In the genomic region with DNA sequence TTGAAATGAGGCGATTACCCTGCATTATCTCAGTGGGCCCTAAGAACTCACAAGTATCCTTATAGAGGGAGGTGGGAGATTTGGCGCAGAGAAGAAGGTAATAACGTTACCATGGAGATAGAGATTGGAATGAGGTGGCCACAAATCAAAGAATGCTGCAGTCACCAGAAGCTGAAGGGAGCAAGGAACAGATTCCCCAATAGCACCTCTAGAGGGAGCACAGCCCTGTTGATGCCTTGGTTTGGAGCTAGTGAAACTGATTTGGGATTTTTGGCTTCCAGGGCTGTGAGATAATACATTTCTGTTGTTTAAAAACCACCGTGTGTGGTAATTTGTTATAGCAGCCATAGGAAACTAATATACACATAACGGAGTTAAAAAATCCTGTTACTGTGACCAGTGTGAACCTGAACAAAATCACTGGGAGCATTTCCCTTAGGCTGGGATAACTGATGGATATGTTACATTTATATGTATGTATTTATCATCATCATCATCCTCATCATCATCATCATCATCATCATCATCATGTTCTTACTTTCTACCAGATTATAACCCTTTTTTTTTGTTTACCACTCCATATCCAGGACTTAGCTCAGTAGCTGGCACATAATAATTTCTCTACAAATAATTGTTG, we compare ENCODE assay signal across 8 cellular contexts.
A peak's percentile ranks its signal among the peaks of the same experiment; 100 is the strongest.
DNase-seq lines count a peak whose midpoint lies in the region; ATAC-seq and TF ChIP-seq lines count a peak whose summit lies in the region.

No MANE protein-coding gene starts in this region.

- H3K27me3 ChIP-seq in SK-N-SH (ENCODE audit: insufficient read depth) (peaks cover 6% of the 10 kb centered on the region; the same call in 1 of the 2 replicates), cardiac muscle cell (no peaks in the 10 kb centered on the region)

- peak; percentile 69 for ATAC-seq in GM21723 (IDR thresholded peaks at IDR 0.05; ENCODE audit: unreplicated experiment)

- no peaks in the 10 kb centered on the region for H3K9me2 ChIP-seq in SK-N-SH

- peak; percentile 56 for TF ChIP-seq RAD21 in SK-N-SH (IDR thresholded peaks at IDR 0.05; ENCODE audit: low read length)

- H3K27ac ChIP-seq in SK-N-SH (ENCODE audit: low read depth in 2 of 2, low read length in 1 of 2): no peak overlapping the region
- no peak overlapping the region for H3K27ac ChIP-seq in cardiac muscle cell

- H3K4me3 ChIP-seq in SK-N-SH (ENCODE audit: low read depth in 2 of 2, low read length in 1 of 2): peak overlapping the region in 1 of 2 experiments; percentile 21; a peak in 1 of 4 replicates
- H3K4me3 ChIP-seq in cardiac muscle cell: no peak overlapping the region
- no peak overlapping the region for H3K4me3 ChIP-seq in skeletal muscle cell (ENCODE audit: low read depth, low read length)

- CTCF ChIA-PET in SK-N-SH (lab: Yijun Ruan, JAX): interaction anchor here (0.6 to 2.2 kb wide), 22 partner anchors 9 to 521 kb away, joined by 3 to 18 read pairs (median 4); no protein-coding TSS in a partner anchor

- peak; percentile 60 for DNase-seq in DMS 273 (lab: John Stamatoyannopoulos, UW; ENCODE audit: unreplicated experiment)
- peak; percentile 39 to 47 for DNase-seq in Kasumi-1 (lab: John Stamatoyannopoulos, UW)
- DNase-seq in SK-N-SH: peak; percentile 17
- peak; percentile 66 to 79 for DNase-seq in cardiac muscle cell (ENCODE audit: low read depth in 1 of 2, low spot score in 1 of 2)
- DNase-seq in skeletal muscle cell (ENCODE audit: low read depth): peak; percentile 32
- no peak for DNase-seq in NCI-H2196 (lab: John Stamatoyannopoulos, UW; ENCODE audit: unreplicated experiment)
- DNase-seq in stimulated activated CD4-positive, alpha-beta T cell treated with anti-CD3 and anti-CD28 coated beads, Interleukin-4, amount 100 ng/mL, for 4 hours: no peak

- no peaks in the 10 kb centered on the region for H3K79me2 ChIP-seq in SK-N-SH (ENCODE audit: insufficient read depth)

- no peaks in the 10 kb centered on the region for H3F3A ChIP-seq in SK-N-SH (replicated peaks; ENCODE audit: insufficient read depth)

- no peaks in the 10 kb centered on the region for H4K20me1 ChIP-seq in SK-N-SH (ENCODE audit: insufficient read depth)

- WGBS in SK-N-SH (ENCODE audit: low lambda C conversion rate): 4% methylated on average over 5 of the region's 5 CpGs

- H3K9me3 ChIP-seq in SK-N-SH (no peaks in the 10 kb centered on the region), cardiac muscle cell (ENCODE audit: low read depth) (no peaks in the 10 kb centered on the region)

- no peaks in the 10 kb centered on the region for H3K36me3 ChIP-seq in SK-N-SH (replicated peaks in 1 of 2; ENCODE audit: control insufficient read depth in 1 of 2, insufficient read depth in 2 of 2, low read length in 1 of 2)
- no peaks in the 10 kb centered on the region for H3K36me3 ChIP-seq in cardiac muscle cell

- no peak for TF ChIP-seq EP300 in SK-N-SH (IDR thresholded peaks at IDR 0.05; ENCODE audit: borderline replicate concordance in 1 of 2, low read depth in 1 of 2, low read length in 1 of 2)

- no peak overlapping the region for H2AFZ ChIP-seq in SK-N-SH (ENCODE audit: low read depth)

- no peak overlapping the region for H3K9ac ChIP-seq in SK-N-SH

- no peaks in the 10 kb centered on the region for H3K4me1 ChIP-seq in SK-N-SH (ENCODE audit: control insufficient read depth in 1 of 2, insufficient read depth in 2 of 2, low read depth in 1 of 2, low read length in 1 of 2)
- peaks cover 9% of the 10 kb centered on the region for H3K4me1 ChIP-seq in cardiac muscle cell (ENCODE audit: low read depth)

- POLR2A ChIA-PET in SK-N-SH (lab: Yijun Ruan, JAX): no interaction called here

- TF ChIP-seq CTCF in SK-N-SH (IDR thresholded peaks at IDR 0.05): peak; percentile 69
- peak; percentile 93 for TF ChIP-seq CTCF in cardiac muscle cell (IDR thresholded peaks at IDR 0.05; ENCODE audit: low read depth, low read length)

- no peak overlapping the region for H3K4me2 ChIP-seq in SK-N-SH

TF ChIP-seq in SK-N-SH, 30 proteins besides CTCF, POLR2A, EP300 and RAD21:
- TF ChIP-seq MAX (IDR thresholded peaks at IDR 0.05; ENCODE audit: low read depth): no peak
- TF ChIP-seq SMC3 (IDR thresholded peaks at IDR 0.05; ENCODE audit: low read depth, low read length): peak; percentile 32; the same call in 1 of the 2 replicates
- TF ChIP-seq POLR2AphosphoS5 (IDR thresholded peaks at IDR 0.05; ENCODE audit: low read depth, low read length): no peak
- TF ChIP-seq NFIC (IDR thresholded peaks at IDR 0.05; ENCODE audit: borderline replicate concordance): no peak

Comparison
In these comparisons a context has a peak if more than half of its experiments do, and no peak if none do; other contexts are left out.
1. DNase-seq: peak in DMS 273 (single experiment), Kasumi-1 (2 of 2), SK-N-SH (single experiment), cardiac muscle cell (2 of 2) and skeletal muscle cell (single experiment); none in NCI-H2196 (single experiment) and stimulated activated CD4-positive, alpha-beta T cell treated with anti-CD3 and anti-CD28 coated beads, Interleukin-4, amount 100 ng/mL, for 4 hours (0 of 2).